20 cellular contexts compared by ENCODE assay signal in the genomic region with DNA sequence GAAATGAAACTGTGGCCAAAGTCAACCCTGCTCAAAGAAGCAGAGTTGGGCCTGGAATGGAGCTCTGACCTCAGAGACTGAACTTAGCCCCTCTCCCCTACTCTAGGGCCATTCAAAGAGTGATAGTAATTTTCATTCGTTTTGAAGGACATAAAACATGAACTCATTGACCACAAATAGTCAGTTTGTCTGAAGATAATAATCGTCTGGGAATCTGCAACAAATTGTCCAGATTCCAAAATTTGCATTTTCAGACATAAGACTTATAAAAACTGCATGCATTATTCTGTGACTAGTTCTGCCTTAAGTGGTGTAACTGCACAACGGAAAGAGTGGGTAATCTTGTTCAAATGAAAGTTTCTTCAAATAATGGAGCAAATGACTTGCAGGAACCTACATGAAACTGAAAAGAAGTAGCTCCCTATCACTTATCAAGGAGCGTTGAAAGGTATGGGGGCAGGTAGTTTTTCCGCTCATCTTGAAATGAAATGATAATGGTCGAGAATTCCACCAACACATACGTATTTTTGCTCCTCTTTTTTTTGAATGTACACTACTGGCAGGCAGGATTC. TPM values are rescaled to one million over a fixed set of nuclear protein-coding genes. Genes with fewer than 3 reads are reported as not detected.
A peak's percentile ranks its signal among the peaks of the same experiment; 100 is the strongest.
DNase-seq lines count a peak whose midpoint lies in the region; TF ChIP-seq lines count a peak whose summit lies in the region.
"Had no signal": no experiment of that assay in that cellular context is flagged by ENCODE, and none has a peak within 500 bp of the region (broad histone marks: within the 10 kb centered on the region; RNA-seq: fewer than 3 reads in every experiment).

No MANE protein-coding gene starts in this region.

- no peak overlapping the region for H4K8ac ChIP-seq in mesenchymal stem cell (ENCODE audit: low read length)

- no peaks in the 10 kb centered on the region for H3K27me3 ChIP-seq in mesenchymal stem cell (ENCODE audit: control insufficient read depth in 1 of 2, insufficient read depth in 1 of 2, low read length in 2 of 2)
- H3K27me3 ChIP-seq in right atrium auricular region: no peaks in the 10 kb centered on the region
- H3K27me3 ChIP-seq: BLaER1 had no signal

- H3K4me1 ChIP-seq in mesenchymal stem cell (ENCODE audit: control insufficient read depth, insufficient read depth, low read depth, low read length): no peaks in the 10 kb centered on the region
- H3K4me1 ChIP-seq in right atrium auricular region: no peaks in the 10 kb centered on the region
- H3K4me1 ChIP-seq: BLaER1 had no signal

- 100% methylated on average over 3 of the region's 7 CpGs for WGBS in mesenchymal stem cell

- no peak overlapping the region for H3K4ac ChIP-seq in mesenchymal stem cell (ENCODE audit: low read depth in 1 of 2, low read length in 2 of 2)

- no peak overlapping the region for H3K4me2 ChIP-seq in mesenchymal stem cell (ENCODE audit: low read length, poor library complexity, severe bottlenecking)
- H3K4me2 ChIP-seq: BLaER1 had no signal

- H3K9me3 ChIP-seq in mesenchymal stem cell (ENCODE audit: control insufficient read depth, low read length): no peaks in the 10 kb centered on the region
- H3K9me3 ChIP-seq in right atrium auricular region: no peaks in the 10 kb centered on the region
- H3K9me3 ChIP-seq: BLaER1 had no signal

- H3K18ac ChIP-seq in mesenchymal stem cell (ENCODE audit: low read depth in 1 of 2, low read length in 2 of 2): no peak overlapping the region

- H3K9ac ChIP-seq in mesenchymal stem cell (ENCODE audit: low read length): no peak overlapping the region
- H3K9ac ChIP-seq: BLaER1 had no signal

- no peak overlapping the region for H2AK5ac ChIP-seq in mesenchymal stem cell (ENCODE audit: low read length, severe bottlenecking)

- H3K79me1 ChIP-seq in mesenchymal stem cell (replicated peaks; ENCODE audit: low read length, poor library complexity, severe bottlenecking): no peaks in the 10 kb centered on the region

- no peak overlapping the region for H2AFZ ChIP-seq in mesenchymal stem cell (ENCODE audit: low read depth, low read length)

- H3K36me3 ChIP-seq in mesenchymal stem cell (ENCODE audit: control insufficient read depth in 1 of 2, insufficient read depth in 2 of 2, low read depth in 1 of 2, low read length in 2 of 2) (no peaks in the 10 kb centered on the region), right atrium auricular region (no peaks in the 10 kb centered on the region)
- H3K36me3 ChIP-seq: BLaER1 had no signal

- no peak overlapping the region for H3K14ac ChIP-seq in mesenchymal stem cell (ENCODE audit: low read length in 2 of 2)

- no peak overlapping the region for H3K23ac ChIP-seq in mesenchymal stem cell (ENCODE audit: low read length in 2 of 2)

- no peak overlapping the region for H2BK12ac ChIP-seq in mesenchymal stem cell (ENCODE audit: low read length in 2 of 2)

- DNase-seq in AG10803 (ENCODE audit: low read depth) (peak; percentile 25), GM04503 (ENCODE audit: low read depth) (peak; percentile 9), amniotic epithelial cell (ENCODE audit: low read depth) (peak; percentile 52), mesenchymal stem cell (peak; percentile 32), KG1 (lab: John Stamatoyannopoulos, UW) (no peak), NCI-H345 (lab: John Stamatoyannopoulos, UW) (no peak), right atrium auricular region (ENCODE audit: low spot score) (no peak)
- no peak for DNase-seq in central memory CD4-positive, alpha-beta T cell
- DNase-seq: CD4-positive, alpha-beta memory T cell; H7; NCI-H1105; NCI-H2081; NCI-H510A treated with DMSO at 0.1 percent for 48 hours; PC-3; RPMI8226; SHP77 treated with DMSO at 0.1 percent for 48 hours had no signal

- H2BK120ac ChIP-seq in mesenchymal stem cell (ENCODE audit: low read depth, low read length): no peak overlapping the region

- H2BK5ac ChIP-seq in mesenchymal stem cell (ENCODE audit: low read depth, low read length, poor library complexity, severe bottlenecking): no peak overlapping the region

- TF ChIP-seq CTCF in AG10803 (conservative IDR thresholded peaks at IDR 0.05; ENCODE audit: low read length) (no peak), right atrium auricular region (IDR thresholded peaks at IDR 0.05) (no peak)

- no peak overlapping the region for H2BK15ac ChIP-seq in mesenchymal stem cell (ENCODE audit: low read depth, poor library complexity, severe bottlenecking)

- no peak overlapping the region for H4K91ac ChIP-seq in mesenchymal stem cell (ENCODE audit: low read length)

- H3K27ac ChIP-seq in mesenchymal stem cell (ENCODE audit: low read length, poor library complexity, severe bottlenecking) (no peak overlapping the region), right atrium auricular region (no peak overlapping the region)
- H3K27ac ChIP-seq: BLaER1 had no signal

- no peak overlapping the region for H3K4me3 ChIP-seq in AG10803 (ENCODE audit: low read length)
- no peak overlapping the region for H3K4me3 ChIP-seq in mesenchymal stem cell (ENCODE audit: insufficient read depth in 1 of 2, low read depth in 1 of 2, low read length in 2 of 2)
- H3K4me3 ChIP-seq in right atrium auricular region: no peak overlapping the region
- H3K4me3 ChIP-seq: BLaER1 had no signal

RNA-seq across cellular contexts. Expression of gene CSNK1A1L, which starts 8.4 kb away (rescaled TPM):
- not detected for polyA plus RNA-seq in mesenchymal stem cell (2013, experiment 1 of 2)
- not detected for polyA plus RNA-seq in mesenchymal stem cell (2013, experiment 2 of 2)
- total RNA-seq in right atrium auricular region: not detected
- total RNA-seq: A172; CD4-positive, alpha-beta memory T cell; H7; LHCN-M2; PC-3 had no signal
- polyA plus RNA-seq: CD4-positive, alpha-beta memory T cell; IgD-negative memory B cell had no signal

RNA-seq across cellular contexts. Expression of gene SUPT20H, which starts 37.6 kb away (rescaled TPM):
- polyA plus RNA-seq in mesenchymal stem cell (2013, experiment 1 of 2): 79.0 TPM
- polyA plus RNA-seq in mesenchymal stem cell (2013, experiment 2 of 2): 78.2 TPM
- 10 to 100 TPM; 21.6 to 23.7 TPM for total RNA-seq in right atrium auricular region

Comparison
In these comparisons a context has a peak if more than half of its experiments do, and no peak if none do; other contexts are left out.
1. DNase-seq: peak in AG10803 (single experiment), GM04503 (single experiment), amniotic epithelial cell (single experiment) and mesenchymal stem cell (single experiment); none in KG1 (single experiment), central memory CD4-positive, alpha-beta T cell (single experiment), NCI-H345 (single experiment) and right atrium auricular region (single experiment).